ENCODE assay signal across 8 cellular contexts in genomic region chr6:56714982-56715456, GRCh38.
A peak's percentile ranks its signal among the peaks of the same experiment; 100 is the strongest.
DNase-seq lines count a peak whose midpoint lies in the region; ATAC-seq and TF ChIP-seq lines count a peak whose summit lies in the region.

No MANE protein-coding gene starts in this region.

- TF ChIP-seq CTCF in foreskin keratinocyte (conservative IDR thresholded peaks at IDR 0.05), result no peak

- H3K27me3 ChIP-seq in foreskin keratinocyte (no peaks in the 10 kb centered on the region), rectal smooth muscle tissue (ENCODE audit: control insufficient read depth, insufficient read depth, low read length) (no peaks in the 10 kb centered on the region)

- H3K9me3 Mint-ChIP-seq in activated T-cell treated with anti-CD3 and anti-CD28 coated beads, Interleukin-2, amount 50 U/mL, for 4 hours, result peaks cover 6% of the 10 kb centered on the region

- no peaks in the 10 kb centered on the region for H3K4me1 Mint-ChIP-seq in activated T-cell treated with anti-CD3 and anti-CD28 coated beads, Interleukin-2, amount 50 U/mL, for 4 hours (ENCODE audit: low read depth)

- peak; percentile 85 for ATAC-seq in foreskin keratinocyte
- ATAC-seq in activated T-cell treated with anti-CD3 and anti-CD28 coated beads, Interleukin-2, amount 50 U/mL, for 4 hours, result no peak

- H3K27me3 Mint-ChIP-seq in activated T-cell treated with anti-CD3 and anti-CD28 coated beads, Interleukin-2, amount 50 U/mL, for 4 hours (ENCODE audit: low read depth), result peaks cover 4% of the 10 kb centered on the region

- DNase-seq in GOT3 (lab: John Stamatoyannopoulos, UW), result peak; percentile 18
- peak; percentile 88 for DNase-seq in SK-MEL-5 (ENCODE audit: low read depth, low spot score)
- DNase-seq in foreskin keratinocyte, result peak; percentile 64 to 85
- DNase-seq in stimulated activated CD4-positive, alpha-beta T cell treated with anti-CD3 and anti-CD28 coated beads, Interleukin-2, amount 100 ng/mL, for 24 hours, result no peak
- DNase-seq in activated CD8-positive, alpha-beta memory T cell treated with anti-CD3 and anti-CD28 coated beads for 24 hours, result no peak
- DNase-seq in NK-92 (lab: John Stamatoyannopoulos, UW; ENCODE audit: unreplicated experiment), result no peak
- DNase-seq in activated T-cell treated with anti-CD3 and anti-CD28 coated beads, Interleukin-2, amount 50 U/mL, for 4 hours, result no peak

- in situ Hi-C loops in SK-MEL-5 (cut with HindIII; ENCODE audit: low pct_unique_long_range_greater_than_20kb, low sequenced_read_pairs), result no loop called here

- no peak overlapping the region for H3K4me3 ChIP-seq in rectal smooth muscle tissue (ENCODE audit: low read length)

- H3K9ac ChIP-seq in rectal smooth muscle tissue (ENCODE audit: low read length), result no peak overlapping the region

- no peak overlapping the region for H3K4me3 Mint-ChIP-seq in activated T-cell treated with anti-CD3 and anti-CD28 coated beads, Interleukin-2, amount 50 U/mL, for 4 hours

- H3K27ac ChIP-seq in foreskin keratinocyte, result no peak overlapping the region
- H3K27ac ChIP-seq in rectal smooth muscle tissue (ENCODE audit: low read depth, low read length), result peak overlapping the region; percentile 51

- H3K4me1 ChIP-seq in foreskin keratinocyte, result peaks cover 41% of the 10 kb centered on the region
- H3K4me1 ChIP-seq in rectal smooth muscle tissue (ENCODE audit: control insufficient read depth, insufficient read depth, low read length), result peaks cover 26% of the 10 kb centered on the region

- no peaks in the 10 kb centered on the region for H3K36me3 ChIP-seq in rectal smooth muscle tissue (ENCODE audit: control insufficient read depth, insufficient read depth, low read length)

- no peaks in the 10 kb centered on the region for H3K36me3 Mint-ChIP-seq in activated T-cell treated with anti-CD3 and anti-CD28 coated beads, Interleukin-2, amount 50 U/mL, for 4 hours (ENCODE audit: insufficient read depth)

Comparison
In these comparisons a context has a peak if more than half of its experiments do, and no peak if none do; other contexts are left out.
1. DNase-seq: peak in GOT3 (single experiment), SK-MEL-5 (single experiment) and foreskin keratinocyte (2 of 2); none in stimulated activated CD4-positive, alpha-beta T cell treated with anti-CD3 and anti-CD28 coated beads, Interleukin-2, amount 100 ng/mL, for 24 hours (0 of 2), activated CD8-positive, alpha-beta memory T cell treated with anti-CD3 and anti-CD28 coated beads for 24 hours (single experiment), NK-92 (single experiment) and activated T-cell treated with anti-CD3 and anti-CD28 coated beads, Interleukin-2, amount 50 U/mL, for 4 hours (single experiment).